Comparison of ENCODE assay signal across 1 cellular context in genomic region chr16:46830902-46831647, GRCh38.
A peak's percentile ranks its signal among the peaks of the same experiment; 100 is the strongest.
TF ChIP-seq lines count a peak whose summit lies in the region.

A gene with protein sequence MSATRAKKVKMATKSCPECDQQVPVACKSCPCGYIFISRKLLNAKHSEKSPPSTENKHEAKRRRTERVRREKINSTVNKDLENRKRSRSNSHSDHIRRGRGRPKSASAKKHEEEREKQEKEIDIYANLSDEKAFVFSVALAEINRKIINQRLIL (minus strand): TSS chr16:46831180. CDS start chr16:46831149, 31 bp downstream.

TF ChIP-seq in GM12878, 131 proteins besides CTCF, POLR2A, EP300 and RAD21 (continued from another document and continues in another):
- TF ChIP-seq, protein P1, sequence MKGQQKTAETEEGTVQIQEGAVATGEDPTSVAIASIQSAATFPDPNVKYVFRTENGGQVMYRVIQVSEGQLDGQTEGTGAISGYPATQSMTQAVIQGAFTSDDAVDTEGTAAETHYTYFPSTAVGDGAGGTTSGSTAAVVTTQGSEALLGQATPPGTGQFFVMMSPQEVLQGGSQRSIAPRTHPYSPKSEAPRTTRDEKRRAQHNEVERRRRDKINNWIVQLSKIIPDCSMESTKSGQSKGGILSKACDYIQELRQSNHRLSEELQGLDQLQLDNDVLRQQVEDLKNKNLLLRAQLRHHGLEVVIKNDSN (IDR thresholded peaks at IDR 0.05; ENCODE audit: borderline replicate concordance, extremely low read length, insufficient read depth, low read depth, low read length) = no peak
- no peak for TF ChIP-seq SMAD1 (IDR thresholded peaks at IDR 0.05; ENCODE audit: low read depth, partially characterized antibody)
- TF ChIP-seq E2F8 (IDR thresholded peaks at IDR 0.05; ENCODE audit: low read depth, partially characterized antibody) = no peak
- TF ChIP-seq CREB1 (IDR thresholded peaks at IDR 0.05; ENCODE audit: low read depth) = no peak; the same call in 1 of the 2 replicates
- peak; percentile 54 for TF ChIP-seq NRF1 (conservative IDR thresholded peaks at IDR 0.05; ENCODE audit: low read depth, low read length)
- TF ChIP-seq JUND (IDR thresholded peaks at IDR 0.05; ENCODE audit: low read depth, low read length) = 0 out of 2 replicates have a peak, but pooled peaks have one; percentile 22
- peak; percentile 81 for TF ChIP-seq IKZF1 (conservative IDR thresholded peaks at IDR 0.05)
- TF ChIP-seq ZBED1 (IDR thresholded peaks at IDR 0.05; ENCODE audit: borderline replicate concordance) = peak; percentile 99
- TF ChIP-seq, protein P2, sequence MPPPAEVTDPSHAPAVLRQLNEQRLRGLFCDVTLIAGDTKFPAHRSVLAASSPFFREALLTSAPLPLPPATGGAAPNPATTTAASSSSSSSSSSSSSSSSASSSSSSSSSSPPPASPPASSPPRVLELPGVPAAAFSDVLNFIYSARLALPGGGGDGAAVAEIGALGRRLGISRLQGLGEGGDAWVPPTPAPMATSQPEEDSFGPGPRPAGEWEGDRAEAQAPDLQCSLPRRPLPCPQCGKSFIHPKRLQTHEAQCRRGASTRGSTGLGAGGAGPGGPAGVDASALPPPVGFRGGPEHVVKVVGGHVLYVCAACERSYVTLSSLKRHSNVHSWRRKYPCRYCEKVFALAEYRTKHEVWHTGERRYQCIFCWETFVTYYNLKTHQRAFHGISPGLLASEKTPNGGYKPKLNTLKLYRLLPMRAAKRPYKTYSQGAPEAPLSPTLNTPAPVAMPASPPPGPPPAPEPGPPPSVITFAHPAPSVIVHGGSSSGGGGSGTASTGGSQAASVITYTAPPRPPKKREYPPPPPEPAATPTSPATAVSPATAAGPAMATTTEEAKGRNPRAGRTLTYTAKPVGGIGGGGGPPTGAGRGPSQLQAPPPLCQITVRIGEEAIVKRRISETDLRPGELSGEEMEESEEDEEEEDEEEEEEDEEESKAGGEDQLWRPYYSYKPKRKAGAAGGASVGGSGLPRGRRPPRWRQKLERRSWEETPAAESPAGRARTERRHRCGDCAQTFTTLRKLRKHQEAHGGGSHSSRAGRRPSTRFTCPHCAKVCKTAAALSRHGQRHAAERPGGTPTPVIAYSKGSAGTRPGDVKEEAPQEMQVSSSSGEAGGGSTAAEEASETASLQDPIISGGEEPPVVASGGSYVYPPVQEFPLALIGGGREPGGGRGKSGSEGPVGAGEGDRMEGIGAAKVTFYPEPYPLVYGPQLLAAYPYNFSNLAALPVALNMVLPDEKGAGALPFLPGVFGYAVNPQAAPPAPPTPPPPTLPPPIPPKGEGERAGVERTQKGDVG (CRISPR knock-in tag; IDR thresholded peaks at IDR 0.05) = no peak
- no peak for TF ChIP-seq PML (IDR thresholded peaks at IDR 0.05; ENCODE audit: low read length)
- TF ChIP-seq SUZ12 (IDR thresholded peaks at IDR 0.05; ENCODE audit: unreplicated experiment) = no peak
- TF ChIP-seq TAF1 (IDR thresholded peaks at IDR 0.05; ENCODE audit: borderline replicate concordance, low read depth, low read length) = peak; percentile 81; the same call in 1 of the 2 replicates
- TF ChIP-seq TCF7 (IDR thresholded peaks at IDR 0.05; ENCODE audit: borderline replicate concordance) = no peak
- TF ChIP-seq MLLT1 (IDR thresholded peaks at IDR 0.05) = no peak
- no peak for TF ChIP-seq ZNF24 (IDR thresholded peaks at IDR 0.05)
- no peak for TF ChIP-seq HSF1 (IDR thresholded peaks at IDR 0.05; ENCODE audit: low read depth, low read length)
- no peak for TF ChIP-seq NBN (IDR thresholded peaks at IDR 0.05)
- TF ChIP-seq BCL3 (IDR thresholded peaks at IDR 0.05; ENCODE audit: borderline replicate concordance, insufficient read depth, low read depth, low read length, poor library complexity, severe bottlenecking) = no peak
- TF ChIP-seq RCOR1 (conservative IDR thresholded peaks at IDR 0.05; ENCODE audit: low read depth, low read length) = no peak
- TF ChIP-seq RUNX3 (IDR thresholded peaks at IDR 0.05; ENCODE audit: low read length) = no peak; the same call in 1 of the 2 replicates
- no peak for TF ChIP-seq MYB (IDR thresholded peaks at IDR 0.05; ENCODE audit: borderline replicate concordance, low read depth, low read length)
- no peak for TF ChIP-seq EGR1 (IDR thresholded peaks at IDR 0.05; ENCODE audit: borderline replicate concordance in 1 of 2, low read depth in 2 of 2, low read length in 2 of 2)
- no peak for TF ChIP-seq ZNF207 (IDR thresholded peaks at IDR 0.05; ENCODE audit: borderline replicate concordance)
- peak; percentile 92 for TF ChIP-seq PBX3 (IDR thresholded peaks at IDR 0.05; ENCODE audit: insufficient replicate concordance, low read depth, low read length)
- TF ChIP-seq KAT2A (conservative IDR thresholded peaks at IDR 0.05; ENCODE audit: control insufficient read depth, low read depth, low read length) = no peak
- no peak for TF ChIP-seq ZNF384 (IDR thresholded peaks at IDR 0.05; ENCODE audit: borderline replicate concordance, low read depth, low read length)
- no peak for TF ChIP-seq MEF2A (IDR thresholded peaks at IDR 0.05; ENCODE audit: insufficient read depth, low read depth, low read length)
- TF ChIP-seq SUPT20H (IDR thresholded peaks at IDR 0.05; ENCODE audit: borderline replicate concordance, control insufficient read depth, low read depth, low read length) = no peak
- TF ChIP-seq NFYA (IDR thresholded peaks at IDR 0.05; ENCODE audit: borderline replicate concordance, low read depth, low read length) = no peak
- TF ChIP-seq CHD2 (IDR thresholded peaks at IDR 0.05; ENCODE audit: borderline replicate concordance, low read depth, low read length) = peak; percentile 87
- TF ChIP-seq ETV6 (conservative IDR thresholded peaks at IDR 0.05 in 1 of 2, IDR thresholded peaks at IDR 0.05 in 1 of 2; ENCODE audit: borderline replicate concordance in 1 of 2, low read depth in 1 of 2) = no peak
- TF ChIP-seq ZNF592 (IDR thresholded peaks at IDR 0.05) = no peak
- TF ChIP-seq WRNIP1 (IDR thresholded peaks at IDR 0.05; ENCODE audit: borderline replicate concordance, low read depth, low read length) = no peak
- TF ChIP-seq REST (IDR thresholded peaks at IDR 0.05; ENCODE audit: low read depth, low read length) = no peak
